In genomic region chr2:172107690-172108586, GRCh38 we compare ENCODE assay signal across 1 cellular context.
TF ChIP-seq lines count a peak whose summit lies in the region.

No MANE protein-coding gene starts in this region.

TF ChIP-seq in WTC11, 78 proteins besides CTCF, POLR2A, EP300 and RAD21 (continued from another document):
- TF ChIP-seq ATF2 (CRISPR knock-in tag; IDR thresholded peaks at IDR 0.05; ENCODE audit: borderline replicate concordance, low read depth) (no peak), ELF4 (CRISPR knock-in tag; IDR thresholded peaks at IDR 0.05; ENCODE audit: low read depth) (no peak), TCF7 (CRISPR knock-in tag; IDR thresholded peaks at IDR 0.05; ENCODE audit: low read depth) (no peak), CBFB (CRISPR knock-in tag; IDR thresholded peaks at IDR 0.05; ENCODE audit: low read depth) (no peak), TEAD4 (CRISPR knock-in tag; IDR thresholded peaks at IDR 0.05) (no peak), NFATC4 (CRISPR knock-in tag; IDR thresholded peaks at IDR 0.05) (no peak), MAX (CRISPR knock-in tag; IDR thresholded peaks at IDR 0.05) (no peak), ESRRA (CRISPR knock-in tag; IDR thresholded peaks at IDR 0.05; ENCODE audit: borderline replicate concordance) (no peak), ZNF138 (CRISPR knock-in tag; conservative IDR thresholded peaks at IDR 0.05) (no peak), USF1 (CRISPR knock-in tag; IDR thresholded peaks at IDR 0.05) (no peak), ZBTB43 (CRISPR knock-in tag; IDR thresholded peaks at IDR 0.05) (no peak), NFE2L1 (CRISPR knock-in tag; IDR thresholded peaks at IDR 0.05) (no peak), E2F1 (CRISPR knock-in tag; IDR thresholded peaks at IDR 0.05) (no peak), EMX1 (CRISPR knock-in tag; IDR thresholded peaks at IDR 0.05) (no peak), JAZF1 (CRISPR knock-in tag; IDR thresholded peaks at IDR 0.05) (no peak), FOXP1 (CRISPR knock-in tag; IDR thresholded peaks at IDR 0.05; ENCODE audit: borderline replicate concordance) (no peak), ARID4B (CRISPR knock-in tag; IDR thresholded peaks at IDR 0.05; ENCODE audit: borderline replicate concordance) (no peak), ZNF317 (CRISPR knock-in tag; IDR thresholded peaks at IDR 0.05; ENCODE audit: borderline replicate concordance, low read depth) (no peak), ZNF396 (CRISPR knock-in tag; IDR thresholded peaks at IDR 0.05; ENCODE audit: borderline replicate concordance) (no peak)
